Comparison of ENCODE assay signal across 9 cellular contexts in the genomic region with DNA sequence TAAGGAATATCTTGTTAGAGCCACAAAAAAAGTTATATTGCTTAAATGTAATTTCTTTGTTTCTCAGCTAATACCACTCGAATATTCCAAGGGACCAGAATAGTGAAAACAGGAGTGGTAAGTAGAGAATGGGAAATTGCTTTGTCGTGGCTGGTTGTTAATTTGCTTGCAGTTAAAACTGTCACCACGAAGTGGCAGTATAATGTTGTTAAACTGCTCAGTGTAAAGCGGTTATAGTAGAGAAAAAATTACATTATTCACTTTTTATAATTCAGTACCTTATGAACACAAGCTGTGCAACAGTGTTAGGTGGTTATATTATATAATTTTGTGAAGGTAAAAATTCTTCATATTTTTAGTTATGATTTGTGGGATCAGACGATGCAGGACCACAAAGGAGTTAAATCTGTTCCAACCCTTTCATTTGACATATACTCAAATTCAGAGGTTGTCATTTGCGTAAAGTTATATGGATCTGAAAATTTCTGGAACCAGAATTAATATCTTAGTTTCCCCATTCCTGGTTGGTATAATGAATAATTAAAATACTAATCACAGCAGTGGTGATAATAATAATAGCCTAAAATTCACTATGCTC.
DNase-seq lines count a peak whose midpoint lies in the region; ATAC-seq, FAIRE-seq and TF ChIP-seq lines count a peak whose summit lies in the region.
"Had no signal": no experiment of that assay in that cellular context is flagged by ENCODE, and none has a peak within 500 bp of the region (broad histone marks: within the 10 kb centered on the region; RNA-seq: fewer than 3 reads in every experiment).

No MANE protein-coding gene starts in this region.

- DNase-seq in D721Med (ENCODE audit: insufficient read length, low spot score) = peak; percentile 34
- peak; percentile 4 for DNase-seq in HPDE6-E6E7 (ENCODE audit: extremely low spot score)
- peak; percentile 27 for DNase-seq in SK-N-DZ (ENCODE audit: low spot score)
- peak; percentile 4 to 20 for DNase-seq in foreskin keratinocyte
- DNase-seq in smooth muscle cell of the brain vasculature (ENCODE audit: low read depth, low spot score) = peak; percentile 6
- no peak for DNase-seq in activated naive CD4-positive, alpha-beta T cell treated with anti-CD3 and anti-CD28 coated beads, Interleukin-2, amount 10 ng/mL, durations not matched to agents 7 days and 5 days
- DNase-seq in GM19238 (ENCODE audit: insufficient read length, low spot score) = no peak

- peak; percentile 55 for FAIRE-seq in D721Med (lab: Jason Lieb, UNC)

- H3K36me3 Mint-ChIP-seq in activated naive CD4-positive, alpha-beta T cell treated with anti-CD3 and anti-CD28 coated beads, Interleukin-2, amount 10 ng/mL, durations not matched to agents 7 days and 5 days = no peaks in the 10 kb centered on the region
- H3K36me3 Mint-ChIP-seq: T-cell had no signal

- no peak overlapping the region for H3K27ac ChIP-seq in foreskin keratinocyte

- ATAC-seq in foreskin keratinocyte (peak; percentile 73), GM18873 (IDR thresholded peaks at IDR 0.05; ENCODE audit: low FRiP score, unreplicated experiment) (no peak)
- ATAC-seq: T-cell had no signal

- H3K27me3 Mint-ChIP-seq in activated naive CD4-positive, alpha-beta T cell treated with anti-CD3 and anti-CD28 coated beads, Interleukin-2, amount 10 ng/mL, durations not matched to agents 7 days and 5 days = no peaks in the 10 kb centered on the region

- H3K4me1 ChIP-seq in foreskin keratinocyte = no peaks in the 10 kb centered on the region

- H3K4me3 Mint-ChIP-seq in activated naive CD4-positive, alpha-beta T cell treated with anti-CD3 and anti-CD28 coated beads, Interleukin-2, amount 10 ng/mL, durations not matched to agents 7 days and 5 days = no peak overlapping the region
- H3K4me3 Mint-ChIP-seq: T-cell had no signal

- H3K9me3 Mint-ChIP-seq in activated naive CD4-positive, alpha-beta T cell treated with anti-CD3 and anti-CD28 coated beads, Interleukin-2, amount 10 ng/mL, durations not matched to agents 7 days and 5 days = no peaks in the 10 kb centered on the region
- H3K9me3 Mint-ChIP-seq: T-cell had no signal

- H3K27ac Mint-ChIP-seq in activated naive CD4-positive, alpha-beta T cell treated with anti-CD3 and anti-CD28 coated beads, Interleukin-2, amount 10 ng/mL, durations not matched to agents 7 days and 5 days = no peak overlapping the region
- H3K27ac Mint-ChIP-seq: T-cell had no signal

- peak; percentile 88 for TF ChIP-seq CTCF in D721Med (IDR thresholded peaks at IDR 0.05; ENCODE audit: insufficient read depth, missing control alignments)
- TF ChIP-seq CTCF in foreskin keratinocyte (conservative IDR thresholded peaks at IDR 0.05) = peak; percentile 79

- H3K27me3 ChIP-seq in foreskin keratinocyte = no peaks in the 10 kb centered on the region

- CTCF ChIA-PET in activated naive CD4-positive, alpha-beta T cell treated with anti-CD3 and anti-CD28 coated beads, Interleukin-2, amount 10 ng/mL, durations not matched to agents 7 days and 5 days (lab: Charles Lee) = interaction anchor here (0.7 to 1.5 kb wide), 3 partner anchors 14 to 1253 kb away, joined by 3 to 4 read pairs (median 3); no protein-coding TSS in a partner anchor

- H3K4me1 Mint-ChIP-seq in activated naive CD4-positive, alpha-beta T cell treated with anti-CD3 and anti-CD28 coated beads, Interleukin-2, amount 10 ng/mL, durations not matched to agents 7 days and 5 days = no peaks in the 10 kb centered on the region
- H3K4me1 Mint-ChIP-seq: T-cell had no signal

Comparison
In these comparisons a context has a peak if more than half of its experiments do, and no peak if none do; other contexts are left out.
1. DNase-seq: peak in D721Med (single experiment), HPDE6-E6E7 (single experiment), SK-N-DZ (single experiment), foreskin keratinocyte (2 of 2) and smooth muscle cell of the brain vasculature (single experiment); none in activated naive CD4-positive, alpha-beta T cell treated with anti-CD3 and anti-CD28 coated beads, Interleukin-2, amount 10 ng/mL, durations not matched to agents 7 days and 5 days (single experiment) and GM19238 (single experiment).